ENCODE assay signal across 1 cellular context in the genomic region with DNA sequence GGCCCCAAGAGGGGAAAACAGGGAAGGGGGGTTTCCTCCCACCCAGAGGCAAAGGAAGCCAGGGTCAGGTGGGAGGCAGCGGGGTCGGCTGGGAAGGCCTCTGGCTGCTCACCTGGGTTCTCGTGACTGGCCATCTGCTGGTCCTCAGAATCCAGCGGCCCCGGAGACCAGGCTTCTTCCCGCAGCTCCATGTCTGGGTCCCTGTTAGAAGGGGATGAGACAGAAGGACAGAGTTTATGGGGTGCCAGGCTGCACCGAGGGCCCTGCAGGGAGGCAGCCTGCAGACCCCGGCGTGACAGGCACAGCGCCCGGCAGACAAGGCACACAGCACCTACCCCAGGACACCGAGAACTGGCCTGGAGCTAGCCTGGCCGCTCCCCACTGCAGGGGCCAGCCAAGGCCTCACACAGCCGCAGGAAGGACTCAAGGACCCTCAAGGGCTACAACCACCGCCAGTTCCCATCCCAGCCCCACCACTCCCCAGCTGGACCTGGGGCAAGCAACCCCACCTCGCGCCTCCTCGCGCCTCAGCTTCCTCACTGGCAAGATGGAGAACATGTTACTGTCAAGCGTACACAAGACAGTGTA.
TF ChIP-seq lines count a peak whose summit lies in the region.

No MANE protein-coding gene starts in this region.

TF ChIP-seq in H1, 55 proteins besides CTCF, POLR2A, EP300 and RAD21:
- TF ChIP-seq, protein P1, sequence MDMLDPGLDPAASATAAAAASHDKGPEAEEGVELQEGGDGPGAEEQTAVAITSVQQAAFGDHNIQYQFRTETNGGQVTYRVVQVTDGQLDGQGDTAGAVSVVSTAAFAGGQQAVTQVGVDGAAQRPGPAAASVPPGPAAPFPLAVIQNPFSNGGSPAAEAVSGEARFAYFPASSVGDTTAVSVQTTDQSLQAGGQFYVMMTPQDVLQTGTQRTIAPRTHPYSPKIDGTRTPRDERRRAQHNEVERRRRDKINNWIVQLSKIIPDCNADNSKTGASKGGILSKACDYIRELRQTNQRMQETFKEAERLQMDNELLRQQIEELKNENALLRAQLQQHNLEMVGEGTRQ (IDR thresholded peaks at IDR 0.05; ENCODE audit: low read length): no peak
- TF ChIP-seq NRF1 (IDR thresholded peaks at IDR 0.05; ENCODE audit: low read depth, low read length) (no peak), RFX5 (IDR thresholded peaks at IDR 0.05; ENCODE audit: borderline replicate concordance, low read depth, low read length) (no peak), BRCA1 (IDR thresholded peaks at IDR 0.05; ENCODE audit: low read depth, low read length) (no peak), POU5F1 (IDR thresholded peaks at IDR 0.05; ENCODE audit: low read depth, low read length) (no peak), RNF2 (IDR thresholded peaks at IDR 0.05; ENCODE audit: borderline replicate concordance, low read depth, low read length, missing control alignments, poor library complexity, severe bottlenecking) (no peak), ZNF274 (IDR thresholded peaks at IDR 0.05; ENCODE audit: borderline replicate concordance, extremely low read depth, low read length) (no peak), CTBP2 (IDR thresholded peaks at IDR 0.05; ENCODE audit: borderline replicate concordance, insufficient read depth, insufficient read length, low read length) (no peak), SIN3A (conservative IDR thresholded peaks at IDR 0.05 in 1 of 2, IDR thresholded peaks at IDR 0.05 in 1 of 2; ENCODE audit: low read depth in 1 of 2, low read length in 2 of 2) (no peak), SAP30 (IDR thresholded peaks at IDR 0.05; ENCODE audit: insufficient read depth, insufficient replicate concordance, low read length) (no peak)
- TF ChIP-seq, protein P2, sequence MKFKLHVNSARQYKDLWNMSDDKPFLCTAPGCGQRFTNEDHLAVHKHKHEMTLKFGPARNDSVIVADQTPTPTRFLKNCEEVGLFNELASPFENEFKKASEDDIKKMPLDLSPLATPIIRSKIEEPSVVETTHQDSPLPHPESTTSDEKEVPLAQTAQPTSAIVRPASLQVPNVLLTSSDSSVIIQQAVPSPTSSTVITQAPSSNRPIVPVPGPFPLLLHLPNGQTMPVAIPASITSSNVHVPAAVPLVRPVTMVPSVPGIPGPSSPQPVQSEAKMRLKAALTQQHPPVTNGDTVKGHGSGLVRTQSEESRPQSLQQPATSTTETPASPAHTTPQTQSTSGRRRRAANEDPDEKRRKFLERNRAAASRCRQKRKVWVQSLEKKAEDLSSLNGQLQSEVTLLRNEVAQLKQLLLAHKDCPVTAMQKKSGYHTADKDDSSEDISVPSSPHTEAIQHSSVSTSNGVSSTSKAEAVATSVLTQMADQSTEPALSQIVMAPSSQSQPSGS (IDR thresholded peaks at IDR 0.05; ENCODE audit: low read length): no peak
